ENCODE assay signal across 19 cellular contexts in genomic region chrX:133598596-133599334, GRCh38.
"Had no signal": no experiment of that assay in that cellular context is flagged by ENCODE, and none has a peak within 500 bp of the region (broad histone marks: within the 10 kb centered on the region; RNA-seq: fewer than 3 reads in every experiment).

No MANE protein-coding gene starts in this region.

- H3K9me3 ChIP-seq: lower lobe of right lung, psoas muscle, right lobe of liver, tibial nerve had no signal

- ATAC-seq: activated CD8-positive, alpha-beta T cell treated with anti-CD3 and anti-CD28 coated beads, Interleukin-2, amount 10 ng/mL, durations not matched to agents 7 days and 5 days; naive thymus-derived CD4-positive, alpha-beta T cell; psoas muscle; right lobe of liver; stimulated activated memory B cell treated with anti-CD40 and anti-IgM and Interleukin-4, amounts not matched to agents 10 μg/mL and 1 μg/mL and 100 μg/mL, for 72 hours had no signal

- H3K9me3 Mint-ChIP-seq: activated T-helper 1 cell treated with anti-CD3 and anti-CD28 coated beads, Interleukin-12 subunit alpha, Interleukin-12 subunit beta, Interleukin-2, Interleukin-4 antibody, amounts not matched to agents 30 ng/mL and 10 ng/mL and 1 ng/mL, durations not matched to agents 14 hours and 24 hours and 36 hours; endodermal cell; stimulated activated memory B cell treated with anti-CD40 and anti-IgM and Interleukin-4, amounts not matched to agents 10 μg/mL and 1 μg/mL and 100 μg/mL, for 72 hours had no signal

- H3K27ac ChIP-seq: lower lobe of right lung, psoas muscle, right lobe of liver, tibial nerve, WERI-Rb-1 had no signal

- H3K36me3 Mint-ChIP-seq: stimulated activated memory B cell treated with anti-CD40 and anti-IgM and Interleukin-4, amounts not matched to agents 10 μg/mL and 1 μg/mL and 100 μg/mL, for 72 hours had no signal

- H3K27me3 Mint-ChIP-seq: stimulated activated memory B cell treated with anti-CD40 and anti-IgM and Interleukin-4, amounts not matched to agents 10 μg/mL and 1 μg/mL and 100 μg/mL, for 72 hours had no signal

- H3K27ac Mint-ChIP-seq: activated CD8-positive, alpha-beta T cell treated with anti-CD3 and anti-CD28 coated beads, Interleukin-2, amount 10 ng/mL, durations not matched to agents 7 days and 5 days; activated T-helper 1 cell treated with anti-CD3 and anti-CD28 coated beads, Interleukin-12 subunit alpha, Interleukin-12 subunit beta, Interleukin-2, Interleukin-4 antibody, amounts not matched to agents 30 ng/mL and 10 ng/mL and 1 ng/mL, durations not matched to agents 14 hours and 24 hours and 36 hours; endodermal cell; naive thymus-derived CD4-positive, alpha-beta T cell; stimulated activated memory B cell treated with anti-CD40 and anti-IgM and Interleukin-4, amounts not matched to agents 10 μg/mL and 1 μg/mL and 100 μg/mL, for 72 hours had no signal

- H3K4me3 Mint-ChIP-seq: activated CD8-positive, alpha-beta T cell treated with anti-CD3 and anti-CD28 coated beads, Interleukin-2, amount 10 ng/mL, durations not matched to agents 7 days and 5 days; activated T-helper 1 cell treated with anti-CD3 and anti-CD28 coated beads, Interleukin-12 subunit alpha, Interleukin-12 subunit beta, Interleukin-2, Interleukin-4 antibody, amounts not matched to agents 30 ng/mL and 10 ng/mL and 1 ng/mL, durations not matched to agents 14 hours and 24 hours and 36 hours; endodermal cell; naive thymus-derived CD4-positive, alpha-beta T cell; stimulated activated memory B cell treated with anti-CD40 and anti-IgM and Interleukin-4, amounts not matched to agents 10 μg/mL and 1 μg/mL and 100 μg/mL, for 72 hours had no signal

- H3K4me3 ChIP-seq: lower lobe of right lung, psoas muscle, right lobe of liver, tibial nerve had no signal

- DNase-seq: activated CD4-positive, alpha-beta T cell treated with anti-CD3 and anti-CD28 coated beads for 4 hours; activated CD8-positive, alpha-beta memory T cell treated with anti-CD3 and anti-CD28 coated beads, Interleukin-2, amount 50 U/mL, for 48 hours; activated CD8-positive, alpha-beta T cell treated with anti-CD3 and anti-CD28 coated beads, Interleukin-2, amount 10 ng/mL, durations not matched to agents 7 days and 5 days; activated naive CD4-positive, alpha-beta T cell; caudate nucleus; endodermal cell; erythroblast; glutamatergic neuron; lower lobe of right lung; naive thymus-derived CD4-positive, alpha-beta T cell; nucleus accumbens; psoas muscle; right lobe of liver; stimulated activated CD4-positive, alpha-beta T cell treated with anti-CD3 and anti-CD28 coated beads, Interleukin-1b, Interleukin-23, amount 100 ng/mL, for 48 hours; T-helper 9 cell; WERI-Rb-1 had no signal

- H3K4me1 Mint-ChIP-seq: stimulated activated memory B cell treated with anti-CD40 and anti-IgM and Interleukin-4, amounts not matched to agents 10 μg/mL and 1 μg/mL and 100 μg/mL, for 72 hours had no signal

- H3K4me1 ChIP-seq: lower lobe of right lung, psoas muscle, right lobe of liver, tibial nerve had no signal

- H3K36me3 ChIP-seq: lower lobe of right lung, right lobe of liver, tibial nerve, WERI-Rb-1 had no signal
